ENCODE assay signal across 8 cellular contexts in the genomic region with DNA sequence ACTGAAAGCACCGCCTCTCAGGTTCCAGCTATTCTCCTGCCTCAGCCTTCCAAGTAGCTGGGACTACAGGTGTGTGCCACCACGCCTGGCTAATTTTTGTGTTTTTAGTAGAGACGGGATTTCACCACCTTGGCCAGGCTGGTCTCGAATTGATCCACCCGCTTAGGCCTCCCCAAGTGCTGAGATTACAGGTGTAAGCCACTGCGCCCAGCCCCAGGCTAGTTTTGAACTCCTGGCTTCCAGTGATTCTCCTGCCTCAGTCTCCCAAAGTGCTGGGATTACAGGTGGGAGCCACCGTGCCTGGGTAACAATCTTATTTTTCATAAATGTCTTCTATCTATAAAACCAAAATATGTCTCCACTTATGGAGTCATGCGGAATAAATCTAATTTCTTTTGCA.
DNase-seq lines count a peak whose midpoint lies in the region; ATAC-seq and TF ChIP-seq lines count a peak whose summit lies in the region.
"Not testable (repeated sequence)": the region's sequence is repeated elsewhere in the genome, so short reads cannot be mapped to it uniquely, and the experiment has no call there.

No MANE protein-coding gene starts in this region.

- not testable (repeated sequence) for H3K36me3 Mint-ChIP-seq in CD4-positive, alpha-beta T cell (ENCODE audit: low read depth); activated CD4-positive, alpha-beta T cell treated with anti-CD3 and anti-CD28 coated beads, Interleukin-2, amount 10 ng/mL, durations not matched to agents 24 days and 14 days (ENCODE audit: low read depth); activated T-helper 1 cell treated with anti-CD3 and anti-CD28 coated beads, Interleukin-12 subunit alpha, Interleukin-12 subunit beta, Interleukin-2, Interleukin-4 antibody, amounts not matched to agents 30 ng/mL and 10 ng/mL and 1 ng/mL, durations not matched to agents 14 hours and 24 hours and 36 hours (ENCODE audit: low read depth); activated naive CD8-positive, alpha-beta T cell treated with anti-CD3 and anti-CD28 coated beads, Interleukin-2, amount 50 U/mL, for 24 hours (ENCODE audit: low read depth); neural crest cell (ENCODE audit: low read depth); type B pancreatic cell

- peaks cover 39% of the 10 kb centered on the region for H3K4me1 ChIP-seq in Loucy (ENCODE audit: insufficient read depth, low read length, poor library complexity, severe bottlenecking)
- peaks cover 29% of the 10 kb centered on the region for H3K4me1 ChIP-seq in left ventricle myocardium inferior

- not testable (repeated sequence) for ATAC-seq in CD4-positive, alpha-beta T cell (ENCODE audit: poor library complexity); activated naive CD8-positive, alpha-beta T cell treated with anti-CD3 and anti-CD28 coated beads, Interleukin-2, amount 50 U/mL, for 24 hours

- not testable (repeated sequence) for H4K20me1 ChIP-seq in Loucy (ENCODE audit: insufficient read depth, low read length, poor library complexity, severe bottlenecking)

- not testable (repeated sequence) for H3K9me3 ChIP-seq in CD4-positive, alpha-beta T cell (ENCODE audit: control insufficient read depth, low read length); Loucy (ENCODE audit: insufficient read depth, low read depth, low read length); left ventricle myocardium inferior (replicated peaks)

- not testable (repeated sequence) for TF ChIP-seq CTCF in CD4-positive, alpha-beta T cell (IDR thresholded peaks at IDR 0.05); Loucy (conservative IDR thresholded peaks at IDR 0.05; ENCODE audit: low read length); left ventricle myocardium inferior (IDR thresholded peaks at IDR 0.05; ENCODE audit: borderline replicate concordance); neural crest cell (conservative IDR thresholded peaks at IDR 0.05); type B pancreatic cell (conservative IDR thresholded peaks at IDR 0.05)

- not testable (repeated sequence) for DNase-seq in CD4-positive, alpha-beta T cell; activated CD4-positive, alpha-beta T cell treated with anti-CD3 and anti-CD28 coated beads, Interleukin-2, amount 10 ng/mL, durations not matched to agents 24 days and 14 days; activated T-helper 1 cell treated with anti-CD3 and anti-CD28 coated beads, Interleukin-12 subunit alpha, Interleukin-12 subunit beta, Interleukin-2, Interleukin-4 antibody, amounts not matched to agents 30 ng/mL and 10 ng/mL and 1 ng/mL, durations not matched to agents 14 hours and 24 hours and 36 hours (ENCODE audit: low spot score); activated naive CD8-positive, alpha-beta T cell treated with anti-CD3 and anti-CD28 coated beads, Interleukin-2, amount 50 U/mL, for 24 hours; left ventricle myocardium inferior; neural crest cell (ENCODE audit: low read depth, low spot score); type B pancreatic cell (ENCODE audit: extremely low spot score, unreplicated experiment)

- intact Hi-C loops in CD4-positive, alpha-beta T cell (cut with DNase I, micrococcal nuclease): loop anchor here in 1 of 2 experiments (5.0 kb wide), 1 partner anchor 187 kb away; no protein-coding TSS in a partner anchor
- intact Hi-C loops in activated CD4-positive, alpha-beta T cell treated with anti-CD3 and anti-CD28 coated beads, Interleukin-2, amount 10 ng/mL, durations not matched to agents 24 days and 14 days (cut with micrococcal nuclease): loop anchor here (1.0 to 10.0 kb wide), 6 partner anchors 51 to 701 kb away; a partner anchor contains a TSS
- intact Hi-C loops in activated T-helper 1 cell treated with anti-CD3 and anti-CD28 coated beads, Interleukin-12 subunit alpha, Interleukin-12 subunit beta, Interleukin-2, Interleukin-4 antibody, amounts not matched to agents 30 ng/mL and 10 ng/mL and 1 ng/mL, durations not matched to agents 14 hours and 24 hours and 36 hours (cut with micrococcal nuclease): loop anchor here (1.0 to 5.0 kb wide), 3 partner anchors 52 to 357 kb away; no protein-coding TSS in a partner anchor
- intact Hi-C loops in left ventricle myocardium inferior (cut with micrococcal nuclease): not testable (repeated sequence)

- peak overlapping the region; percentile 72 for H3K4me2 ChIP-seq in Loucy (ENCODE audit: low read depth, low read length, poor library complexity, severe bottlenecking)

- H3K9ac ChIP-seq in Loucy (ENCODE audit: low read depth, low read length, poor library complexity, severe bottlenecking): peak overlapping the region; percentile 65

- H3K4me3 Mint-ChIP-seq in CD4-positive, alpha-beta T cell: peak overlapping the region; percentile 82
- H3K4me3 Mint-ChIP-seq in activated CD4-positive, alpha-beta T cell treated with anti-CD3 and anti-CD28 coated beads, Interleukin-2, amount 10 ng/mL, durations not matched to agents 24 days and 14 days: peak overlapping the region; percentile 7
- peak overlapping the region; percentile 15 for H3K4me3 Mint-ChIP-seq in activated T-helper 1 cell treated with anti-CD3 and anti-CD28 coated beads, Interleukin-12 subunit alpha, Interleukin-12 subunit beta, Interleukin-2, Interleukin-4 antibody, amounts not matched to agents 30 ng/mL and 10 ng/mL and 1 ng/mL, durations not matched to agents 14 hours and 24 hours and 36 hours
- not testable (repeated sequence) for H3K4me3 Mint-ChIP-seq in activated naive CD8-positive, alpha-beta T cell treated with anti-CD3 and anti-CD28 coated beads, Interleukin-2, amount 50 U/mL, for 24 hours
- H3K4me3 Mint-ChIP-seq in neural crest cell (peak overlapping the region; percentile 6), type B pancreatic cell (peak overlapping the region; percentile 11)

- H3K27me3 Mint-ChIP-seq in CD4-positive, alpha-beta T cell; activated CD4-positive, alpha-beta T cell treated with anti-CD3 and anti-CD28 coated beads, Interleukin-2, amount 10 ng/mL, durations not matched to agents 24 days and 14 days; activated T-helper 1 cell treated with anti-CD3 and anti-CD28 coated beads, Interleukin-12 subunit alpha, Interleukin-12 subunit beta, Interleukin-2, Interleukin-4 antibody, amounts not matched to agents 30 ng/mL and 10 ng/mL and 1 ng/mL, durations not matched to agents 14 hours and 24 hours and 36 hours (ENCODE audit: insufficient read depth); activated naive CD8-positive, alpha-beta T cell treated with anti-CD3 and anti-CD28 coated beads, Interleukin-2, amount 50 U/mL, for 24 hours; neural crest cell (ENCODE audit: low read depth); type B pancreatic cell: not testable (repeated sequence)

- not testable (repeated sequence) for H3K27ac ChIP-seq in CD4-positive, alpha-beta T cell (ENCODE audit: low read depth, low read length)
- peak overlapping the region; percentile 92 for H3K27ac ChIP-seq in left ventricle myocardium inferior (replicated peaks)

- H2AFZ ChIP-seq in Loucy (ENCODE audit: low read length): not testable (repeated sequence)

- H3K4me3 ChIP-seq in Loucy (ENCODE audit: low read length, poor library complexity, severe bottlenecking); left ventricle myocardium inferior: not testable (repeated sequence)

- peak overlapping the region; percentile 86 for H3K27ac Mint-ChIP-seq in CD4-positive, alpha-beta T cell
- peak overlapping the region; percentile 98 for H3K27ac Mint-ChIP-seq in activated CD4-positive, alpha-beta T cell treated with anti-CD3 and anti-CD28 coated beads, Interleukin-2, amount 10 ng/mL, durations not matched to agents 24 days and 14 days
- H3K27ac Mint-ChIP-seq in activated T-helper 1 cell treated with anti-CD3 and anti-CD28 coated beads, Interleukin-12 subunit alpha, Interleukin-12 subunit beta, Interleukin-2, Interleukin-4 antibody, amounts not matched to agents 30 ng/mL and 10 ng/mL and 1 ng/mL, durations not matched to agents 14 hours and 24 hours and 36 hours: peak overlapping the region; percentile 98
- H3K27ac Mint-ChIP-seq in activated naive CD8-positive, alpha-beta T cell treated with anti-CD3 and anti-CD28 coated beads, Interleukin-2, amount 50 U/mL, for 24 hours: peak overlapping the region; percentile 37
- peak overlapping the region; percentile 89 for H3K27ac Mint-ChIP-seq in neural crest cell (ENCODE audit: unreplicated experiment)
- not testable (repeated sequence) for H3K27ac Mint-ChIP-seq in type B pancreatic cell

- CTCF ChIA-PET in CD4-positive, alpha-beta T cell (lab: Charles Lee): not testable (repeated sequence)

- H3F3A ChIP-seq in Loucy (ENCODE audit: low read depth): not testable (repeated sequence)

- not testable (repeated sequence) for H3K79me2 ChIP-seq in Loucy (ENCODE audit: insufficient read depth, low read length)

- POLR2A ChIA-PET in CD4-positive, alpha-beta T cell (lab: Charles Lee): interaction anchor here (1.2 kb wide), 1 partner anchor 104 kb away, joined by 3 read pairs; no protein-coding TSS in a partner anchor

- not testable (repeated sequence) for H3K36me3 ChIP-seq in Loucy (ENCODE audit: insufficient read depth, low read length); left ventricle myocardium inferior

- H3K9me2 ChIP-seq in Loucy (replicated peaks; ENCODE audit: low read depth, low read length): not testable (repeated sequence)

- H3K27me3 ChIP-seq in CD4-positive, alpha-beta T cell (ENCODE audit: control insufficient read depth, insufficient read depth, low read length); Loucy (ENCODE audit: insufficient read depth, low read length, poor library complexity, severe bottlenecking); left ventricle myocardium inferior (ENCODE audit: low read depth): not testable (repeated sequence)

- peaks cover 50% of the 10 kb centered on the region for H3K4me1 Mint-ChIP-seq in CD4-positive, alpha-beta T cell (ENCODE audit: low read depth)
- peaks cover 42% of the 10 kb centered on the region for H3K4me1 Mint-ChIP-seq in activated CD4-positive, alpha-beta T cell treated with anti-CD3 and anti-CD28 coated beads, Interleukin-2, amount 10 ng/mL, durations not matched to agents 24 days and 14 days
- peaks cover 59% of the 10 kb centered on the region for H3K4me1 Mint-ChIP-seq in activated T-helper 1 cell treated with anti-CD3 and anti-CD28 coated beads, Interleukin-12 subunit alpha, Interleukin-12 subunit beta, Interleukin-2, Interleukin-4 antibody, amounts not matched to agents 30 ng/mL and 10 ng/mL and 1 ng/mL, durations not matched to agents 14 hours and 24 hours and 36 hours (ENCODE audit: low read depth)
- H3K4me1 Mint-ChIP-seq in activated naive CD8-positive, alpha-beta T cell treated with anti-CD3 and anti-CD28 coated beads, Interleukin-2, amount 50 U/mL, for 24 hours: peaks cover 44% of the 10 kb centered on the region
- H3K4me1 Mint-ChIP-seq in neural crest cell: peaks cover 39% of the 10 kb centered on the region
- peaks cover 23% of the 10 kb centered on the region for H3K4me1 Mint-ChIP-seq in type B pancreatic cell (ENCODE audit: unreplicated experiment)

- not testable (repeated sequence) for H3K9me3 Mint-ChIP-seq in CD4-positive, alpha-beta T cell; activated CD4-positive, alpha-beta T cell treated with anti-CD3 and anti-CD28 coated beads, Interleukin-2, amount 10 ng/mL, durations not matched to agents 24 days and 14 days; activated T-helper 1 cell treated with anti-CD3 and anti-CD28 coated beads, Interleukin-12 subunit alpha, Interleukin-12 subunit beta, Interleukin-2, Interleukin-4 antibody, amounts not matched to agents 30 ng/mL and 10 ng/mL and 1 ng/mL, durations not matched to agents 14 hours and 24 hours and 36 hours; activated naive CD8-positive, alpha-beta T cell treated with anti-CD3 and anti-CD28 coated beads, Interleukin-2, amount 50 U/mL, for 24 hours; neural crest cell; type B pancreatic cell
